Comparison of ENCODE assay signal across 8 cellular contexts in the genomic region with DNA sequence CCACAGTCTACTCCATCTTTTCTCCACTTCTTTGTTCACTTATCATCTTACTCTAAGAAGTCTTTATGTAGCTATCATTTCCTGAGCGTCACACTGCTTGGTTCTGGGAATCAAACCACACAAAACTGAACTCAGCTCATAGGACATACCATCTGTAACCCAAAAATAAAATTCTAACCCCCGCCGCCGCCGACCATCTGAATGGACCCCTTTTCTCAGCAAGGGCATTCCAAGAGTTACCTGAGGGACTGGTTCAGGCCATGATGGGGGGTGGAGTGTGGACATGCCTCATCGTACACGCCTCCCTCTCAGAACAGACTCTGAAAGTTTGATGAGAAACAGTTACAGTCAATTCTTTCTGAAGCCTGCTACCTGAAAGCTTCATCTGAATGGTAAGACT.
A peak's percentile ranks its signal among the peaks of the same experiment; 100 is the strongest.
DNase-seq lines count a peak whose midpoint lies in the region; ATAC-seq and TF ChIP-seq lines count a peak whose summit lies in the region.
"Had no signal": no experiment of that assay in that cellular context is flagged by ENCODE, and none has a peak within 500 bp of the region (broad histone marks: within the 10 kb centered on the region; RNA-seq: fewer than 3 reads in every experiment).

No MANE protein-coding gene starts in this region.

- peak overlapping the region; percentile 22 for H3K4me3 Mint-ChIP-seq in memory B cell
- H3K4me3 Mint-ChIP-seq in stimulated activated naive CD8-positive, alpha-beta T cell treated with anti-CD3 and anti-CD28 coated beads, Interleukin-15, Interleukin-2, amounts not matched to agents 100 ng/mL and 50 ng/mL, for 24 hours = peak overlapping the region; percentile 83

- no peaks in the 10 kb centered on the region for H3K9me3 ChIP-seq in MM.1S (replicated peaks; ENCODE audit: insufficient read depth, low read length)

- no peaks in the 10 kb centered on the region for H3K27me3 Mint-ChIP-seq in memory B cell
- no peaks in the 10 kb centered on the region for H3K27me3 Mint-ChIP-seq in stimulated activated naive CD8-positive, alpha-beta T cell treated with anti-CD3 and anti-CD28 coated beads, Interleukin-15, Interleukin-2, amounts not matched to agents 100 ng/mL and 50 ng/mL, for 24 hours

- H3K4me1 ChIP-seq in MM.1S (ENCODE audit: low read length) = peaks cover 50% of the 10 kb centered on the region

- no peak for TF ChIP-seq CTCF in MM.1S (IDR thresholded peaks at IDR 0.05; ENCODE audit: low read length)
- no peak for TF ChIP-seq CTCF in brain microvascular endothelial cell (IDR thresholded peaks at IDR 0.05; ENCODE audit: low read depth, low read length, missing control alignments)

- H3K4me3 ChIP-seq in MM.1S (ENCODE audit: low read length) (no peak overlapping the region; the same call in 1 of the 2 replicates), brain microvascular endothelial cell (ENCODE audit: low read depth, low read length) (no peak overlapping the region)

- H2AFZ ChIP-seq in MM.1S (ENCODE audit: low read length) = no peak overlapping the region

- no peak for ATAC-seq in memory B cell (ENCODE audit: low read depth)
- no peak for ATAC-seq in HG02981 (IDR thresholded peaks at IDR 0.05; ENCODE audit: unreplicated experiment)

- H3K9me2 ChIP-seq in MM.1S (replicated peaks; ENCODE audit: insufficient read depth, low read length) = no peaks in the 10 kb centered on the region

- H3K27ac Mint-ChIP-seq in memory B cell = peak overlapping the region; percentile 98
- peak overlapping the region; percentile 92 for H3K27ac Mint-ChIP-seq in stimulated activated naive CD8-positive, alpha-beta T cell treated with anti-CD3 and anti-CD28 coated beads, Interleukin-15, Interleukin-2, amounts not matched to agents 100 ng/mL and 50 ng/mL, for 24 hours

- in situ Hi-C loops in brain microvascular endothelial cell (cut with HindIII; ENCODE audit: low pct_ligation_motif_present, low sequenced_read_pairs) = loop anchor here (25.0 kb wide), 1 partner anchor 197 kb away; no protein-coding TSS in a partner anchor

- peaks cover 71% of the 10 kb centered on the region for H3K4me1 Mint-ChIP-seq in memory B cell
- H3K4me1 Mint-ChIP-seq in stimulated activated naive CD8-positive, alpha-beta T cell treated with anti-CD3 and anti-CD28 coated beads, Interleukin-15, Interleukin-2, amounts not matched to agents 100 ng/mL and 50 ng/mL, for 24 hours (ENCODE audit: low read depth) = peaks cover 97% of the 10 kb centered on the region

- H3K36me3 ChIP-seq in MM.1S (replicated peaks; ENCODE audit: insufficient read depth, low read length) = no peaks in the 10 kb centered on the region
- H3K36me3 ChIP-seq in brain microvascular endothelial cell (replicated peaks) = no peaks in the 10 kb centered on the region

- DNase-seq in MM.1S = peak; percentile 9
- peak; percentile 36 for DNase-seq in activated T-cell treated with anti-CD3 and anti-CD28 coated beads for 1 hour (ENCODE audit: low read depth)
- no peak for DNase-seq in memory B cell (ENCODE audit: low spot score in 2 of 2)
- DNase-seq in NCI-H1436 (lab: John Stamatoyannopoulos, UW) = no peak
- DNase-seq in brain microvascular endothelial cell = no peak
- DNase-seq: NCI-H82 had no signal

- no peaks in the 10 kb centered on the region for H3K27me3 ChIP-seq in MM.1S (replicated peaks; ENCODE audit: insufficient read depth, low read length)
- H3K27me3 ChIP-seq in brain microvascular endothelial cell (replicated peaks) = peaks cover 2% of the 10 kb centered on the region

- H3F3A ChIP-seq in MM.1S (ENCODE audit: insufficient read depth, low read length) = peaks cover 18% of the 10 kb centered on the region

- peaks cover 3% of the 10 kb centered on the region for H3K36me3 Mint-ChIP-seq in memory B cell
- no peaks in the 10 kb centered on the region for H3K36me3 Mint-ChIP-seq in stimulated activated naive CD8-positive, alpha-beta T cell treated with anti-CD3 and anti-CD28 coated beads, Interleukin-15, Interleukin-2, amounts not matched to agents 100 ng/mL and 50 ng/mL, for 24 hours (ENCODE audit: low read depth)

- no peaks in the 10 kb centered on the region for H4K20me1 ChIP-seq in MM.1S (ENCODE audit: insufficient read depth, low read length)

- peak overlapping the region; percentile 63; the same call in 1 of the 2 replicates for H3K4me2 ChIP-seq in MM.1S (ENCODE audit: low read depth, low read length)

- no peak overlapping the region for H3K9ac ChIP-seq in MM.1S (ENCODE audit: low read length)

- no peaks in the 10 kb centered on the region for H3K79me2 ChIP-seq in MM.1S (ENCODE audit: low read length)

- peaks cover 2% of the 10 kb centered on the region for H3K9me3 Mint-ChIP-seq in memory B cell
- no peaks in the 10 kb centered on the region for H3K9me3 Mint-ChIP-seq in stimulated activated naive CD8-positive, alpha-beta T cell treated with anti-CD3 and anti-CD28 coated beads, Interleukin-15, Interleukin-2, amounts not matched to agents 100 ng/mL and 50 ng/mL, for 24 hours

- H3K27ac ChIP-seq in MM.1S (ENCODE audit: low read length) = peak overlapping the region; percentile 89; the same call in 1 of the 2 replicates
- H3K27ac ChIP-seq in brain microvascular endothelial cell = no peak overlapping the region

Comparison
In these comparisons a context has a peak if more than half of its experiments do, and no peak if none do; other contexts are left out.
1. DNase-seq: peak in MM.1S (single experiment) and activated T-cell treated with anti-CD3 and anti-CD28 coated beads for 1 hour (single experiment); none in memory B cell (0 of 2), NCI-H1436 (single experiment) and brain microvascular endothelial cell (single experiment).